In genomic region chr4:89835413-89835812, GRCh38 we compare ENCODE assay signal across 13 cellular contexts. TPM values are rescaled to one million over a fixed set of nuclear protein-coding genes. Genes with fewer than 3 reads are reported as not detected.
A peak's percentile ranks its signal among the peaks of the same experiment; 100 is the strongest.
DNase-seq lines count a peak whose midpoint lies in the region; ATAC-seq and TF ChIP-seq lines count a peak whose summit lies in the region.
"Had no signal": no experiment of that assay in that cellular context is flagged by ENCODE, and none has a peak within 500 bp of the region (broad histone marks: within the 10 kb centered on the region; RNA-seq: fewer than 3 reads in every experiment).

No MANE protein-coding gene starts in this region.

- POLR2A ChIA-PET in WTC11 (lab: Charles Lee): no interaction called here

- H3K4me1 ChIP-seq in esophagus muscularis mucosa (peaks cover 16 to 25% (median 22%) of the 10 kb centered on the region in 4 donors), sigmoid colon (peaks cover 0 to 24% (median 19%) of the 10 kb centered on the region in 4 donors)

- ATAC-seq in WTC11: no peak
- no peak for ATAC-seq in HG03571 (IDR thresholded peaks at IDR 0.05; ENCODE audit: unreplicated experiment)

- peaks cover 20% of the 10 kb centered on the region for H3K4me1 Mint-ChIP-seq in T-helper 2 cell treated with Interferon-gamma antibody and Interleukin-4, amounts not matched to agents 5 μg/mL and 100 μg/mL, for 36 hours (ENCODE audit: low read depth)
- H3K4me1 Mint-ChIP-seq in WTC11: peaks cover 16% of the 10 kb centered on the region

- TF ChIP-seq POLR2A in esophagus muscularis mucosa (IDR thresholded peaks at IDR 0.05; ENCODE audit: low read depth) (no peak), sigmoid colon (IDR thresholded peaks at IDR 0.05) (no peak)

- H3K4me3 ChIP-seq in esophagus muscularis mucosa (peak overlapping the region in 3 of 4 donors; percentile 63 to 68 (median 64)), sigmoid colon (peak overlapping the region in 3 of 4 donors; percentile 49 to 62 (median 56))

- H3K4me3 Mint-ChIP-seq in T-helper 2 cell treated with Interferon-gamma antibody and Interleukin-4, amounts not matched to agents 5 μg/mL and 100 μg/mL, for 36 hours: peak overlapping the region; percentile 79
- peak overlapping the region; percentile 80 for H3K4me3 Mint-ChIP-seq in WTC11

- WGBS in esophagus muscularis mucosa: 73% methylated on average over 1 of the region's 1 CpG
- 61 to 76% methylated on average over 1 of the region's 1 CpG for WGBS in sigmoid colon, 2 donors

- TF ChIP-seq CTCF in WTC11 (IDR thresholded peaks at IDR 0.05) (no peak), esophagus muscularis mucosa (IDR thresholded peaks at IDR 0.05) (no peak), sigmoid colon (IDR thresholded peaks at IDR 0.05) (no peak)

- TF ChIP-seq EP300 in esophagus muscularis mucosa (IDR thresholded peaks at IDR 0.05) (no peak), sigmoid colon (IDR thresholded peaks at IDR 0.05) (no peak)

- no peaks in the 10 kb centered on the region for H3K9me3 ChIP-seq in esophagus muscularis mucosa
- no peaks in the 10 kb centered on the region for H3K9me3 ChIP-seq in sigmoid colon

- no peak overlapping the region for H3K27ac Mint-ChIP-seq in T-helper 2 cell treated with Interferon-gamma antibody and Interleukin-4, amounts not matched to agents 5 μg/mL and 100 μg/mL, for 36 hours
- no peak overlapping the region for H3K27ac Mint-ChIP-seq in WTC11

- intact Hi-C loops in esophagus muscularis mucosa (cut with DNase I) (no loop called here), sigmoid colon (cut with DNase I) (loop anchor here (5.0 to 10.0 kb wide), 2 partner anchors 88 to 1381 kb away; partner anchors contain the start of gene HERC5)

- peaks cover 0 to 47% (median 8%) of the 10 kb centered on the region in 4 donors for H3K27me3 ChIP-seq in esophagus muscularis mucosa
- peaks cover 9 to 51% (median 10%) of the 10 kb centered on the region in 3 donors for H3K27me3 ChIP-seq in sigmoid colon

- H3K9me3 Mint-ChIP-seq in T-helper 2 cell treated with Interferon-gamma antibody and Interleukin-4, amounts not matched to agents 5 μg/mL and 100 μg/mL, for 36 hours: no peaks in the 10 kb centered on the region
- no peaks in the 10 kb centered on the region for H3K9me3 Mint-ChIP-seq in WTC11

- H3K36me3 Mint-ChIP-seq in T-helper 2 cell treated with Interferon-gamma antibody and Interleukin-4, amounts not matched to agents 5 μg/mL and 100 μg/mL, for 36 hours (ENCODE audit: low read depth): no peaks in the 10 kb centered on the region
- H3K36me3 Mint-ChIP-seq in WTC11: 0 out of 2 replicates have a peak, but pooled peaks cover 7% of the 10 kb centered on the region

- peaks cover 59% of the 10 kb centered on the region for H3K27me3 Mint-ChIP-seq in T-helper 2 cell treated with Interferon-gamma antibody and Interleukin-4, amounts not matched to agents 5 μg/mL and 100 μg/mL, for 36 hours (ENCODE audit: low read depth)
- H3K27me3 Mint-ChIP-seq in WTC11 (ENCODE audit: low read depth): peaks cover 21% of the 10 kb centered on the region

- H3K36me3 ChIP-seq in esophagus muscularis mucosa (no peaks in the 10 kb centered on the region), sigmoid colon (no peaks in the 10 kb centered on the region)

- CTCF ChIA-PET in WTC11 (lab: Charles Lee): no interaction called here

- H3K27ac ChIP-seq in esophagus muscularis mucosa (replicated peaks in 1 of 4) (no peak overlapping the region), sigmoid colon (peak overlapping the region in 2 of 4 donors; percentile 67 to 72)
- H3K27ac ChIP-seq: KMS-11 had no signal

- no peak for DNase-seq in T-helper 2 cell treated with Interferon-gamma antibody and Interleukin-4, amounts not matched to agents 5 μg/mL and 100 μg/mL, for 36 hours (ENCODE audit: low spot score)
- DNase-seq in T-helper 2 cell (no peak), WTC11 (ENCODE audit: low spot score) (no peak), esophagus muscularis mucosa (ENCODE audit: extremely low spot score) (no peak), sigmoid colon (no peak), RKO (ENCODE audit: low spot score) (no peak), NCI-H1417 (lab: John Stamatoyannopoulos, UW) (no peak)
- DNase-seq: DMS 273 treated with DMSO at 0.1 percent for 48 hours, NCI-H1930, Right ventricle myocardium superior had no signal

TF ChIP-seq in WTC11, 78 proteins besides CTCF, POLR2A, EP300 and RAD21 (continues in another document):
- TF ChIP-seq OVOL2 (CRISPR knock-in tag; IDR thresholded peaks at IDR 0.05; ENCODE audit: borderline replicate concordance) (no peak), CBFB (CRISPR knock-in tag; IDR thresholded peaks at IDR 0.05; ENCODE audit: low read depth) (no peak), ZNF121 (CRISPR knock-in tag; IDR thresholded peaks at IDR 0.05) (no peak), GTF2I (CRISPR knock-in tag; conservative IDR thresholded peaks at IDR 0.05) (no peak), USF1 (CRISPR knock-in tag; IDR thresholded peaks at IDR 0.05) (no peak), RELA (CRISPR knock-in tag; IDR thresholded peaks at IDR 0.05; ENCODE audit: borderline replicate concordance) (no peak)
- TF ChIP-seq, protein P1, sequence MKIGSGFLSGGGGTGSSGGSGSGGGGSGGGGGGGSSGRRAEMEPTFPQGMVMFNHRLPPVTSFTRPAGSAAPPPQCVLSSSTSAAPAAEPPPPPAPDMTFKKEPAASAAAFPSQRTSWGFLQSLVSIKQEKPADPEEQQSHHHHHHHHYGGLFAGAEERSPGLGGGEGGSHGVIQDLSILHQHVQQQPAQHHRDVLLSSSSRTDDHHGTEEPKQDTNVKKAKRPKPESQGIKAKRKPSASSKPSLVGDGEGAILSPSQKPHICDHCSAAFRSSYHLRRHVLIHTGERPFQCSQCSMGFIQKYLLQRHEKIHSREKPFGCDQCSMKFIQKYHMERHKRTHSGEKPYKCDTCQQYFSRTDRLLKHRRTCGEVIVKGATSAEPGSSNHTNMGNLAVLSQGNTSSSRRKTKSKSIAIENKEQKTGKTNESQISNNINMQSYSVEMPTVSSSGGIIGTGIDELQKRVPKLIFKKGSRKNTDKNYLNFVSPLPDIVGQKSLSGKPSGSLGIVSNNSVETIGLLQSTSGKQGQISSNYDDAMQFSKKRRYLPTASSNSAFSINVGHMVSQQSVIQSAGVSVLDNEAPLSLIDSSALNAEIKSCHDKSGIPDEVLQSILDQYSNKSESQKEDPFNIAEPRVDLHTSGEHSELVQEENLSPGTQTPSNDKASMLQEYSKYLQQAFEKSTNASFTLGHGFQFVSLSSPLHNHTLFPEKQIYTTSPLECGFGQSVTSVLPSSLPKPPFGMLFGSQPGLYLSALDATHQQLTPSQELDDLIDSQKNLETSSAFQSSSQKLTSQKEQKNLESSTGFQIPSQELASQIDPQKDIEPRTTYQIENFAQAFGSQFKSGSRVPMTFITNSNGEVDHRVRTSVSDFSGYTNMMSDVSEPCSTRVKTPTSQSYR (CRISPR knock-in tag; IDR thresholded peaks at IDR 0.05): no peak
- TF ChIP-seq, protein P2, sequence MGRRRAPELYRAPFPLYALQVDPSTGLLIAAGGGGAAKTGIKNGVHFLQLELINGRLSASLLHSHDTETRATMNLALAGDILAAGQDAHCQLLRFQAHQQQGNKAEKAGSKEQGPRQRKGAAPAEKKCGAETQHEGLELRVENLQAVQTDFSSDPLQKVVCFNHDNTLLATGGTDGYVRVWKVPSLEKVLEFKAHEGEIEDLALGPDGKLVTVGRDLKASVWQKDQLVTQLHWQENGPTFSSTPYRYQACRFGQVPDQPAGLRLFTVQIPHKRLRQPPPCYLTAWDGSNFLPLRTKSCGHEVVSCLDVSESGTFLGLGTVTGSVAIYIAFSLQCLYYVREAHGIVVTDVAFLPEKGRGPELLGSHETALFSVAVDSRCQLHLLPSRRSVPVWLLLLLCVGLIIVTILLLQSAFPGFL (CRISPR knock-in tag; IDR thresholded peaks at IDR 0.05; ENCODE audit: borderline replicate concordance): no peak

RNA-seq across cellular contexts. Expression of gene SNCA, which starts 1.5 kb away (rescaled TPM):
- total RNA-seq in WTC11 (2021): 14.6 to 16.1 TPM (median 15.0 TPM) in 3 replicates
- 10 to 100 TPM; 12.9 to 19.7 (median 17.6) TPM for total RNA-seq in esophagus muscularis mucosa
- total RNA-seq in sigmoid colon: 10 to 100 TPM; 16.8 to 27.0 (median 23.2) TPM
- polyA plus RNA-seq in sigmoid colon: 10 to 100 TPM in 1 of 3 donors, 1 to 10 TPM in 2; 3.5 to 20.4 (median 5.4) TPM
- total RNA-seq: A172 had no signal

RNA-seq across cellular contexts. Expression of gene MMRN1, which starts 59.2 kb away (rescaled TPM):
- total RNA-seq in WTC11 (2021): 0.05 to 0.07 TPM in 2 of 3 replicates, not detected in the other
- total RNA-seq in esophagus muscularis mucosa: 10 to 100 TPM; 10.4 to 68.4 (median 39.2) TPM
- 10 to 100 TPM; 28.1 to 86.6 (median 52.6) TPM for total RNA-seq in sigmoid colon
- polyA plus RNA-seq in sigmoid colon: 10 to 100 TPM in 1 of 3 donors, 1 to 10 TPM in 1, under 1 TPM in 1; 0.46 to 14.6 (median 3.6) TPM
- total RNA-seq: A172 had no signal

Comparison
In these comparisons a context has a peak if more than half of its experiments do, and no peak if none do; other contexts are left out.
1. RNA of gene MMRN1, which starts 59.2 kb away (total RNA-seq): 28.1 to 86.6 TPM in sigmoid colon and 10.4 to 68.4 TPM in esophagus muscularis mucosa; 0.05 to 0.07 TPM in WTC11; every median in the first group is over 10 times any median in the second.